In the genomic region with DNA sequence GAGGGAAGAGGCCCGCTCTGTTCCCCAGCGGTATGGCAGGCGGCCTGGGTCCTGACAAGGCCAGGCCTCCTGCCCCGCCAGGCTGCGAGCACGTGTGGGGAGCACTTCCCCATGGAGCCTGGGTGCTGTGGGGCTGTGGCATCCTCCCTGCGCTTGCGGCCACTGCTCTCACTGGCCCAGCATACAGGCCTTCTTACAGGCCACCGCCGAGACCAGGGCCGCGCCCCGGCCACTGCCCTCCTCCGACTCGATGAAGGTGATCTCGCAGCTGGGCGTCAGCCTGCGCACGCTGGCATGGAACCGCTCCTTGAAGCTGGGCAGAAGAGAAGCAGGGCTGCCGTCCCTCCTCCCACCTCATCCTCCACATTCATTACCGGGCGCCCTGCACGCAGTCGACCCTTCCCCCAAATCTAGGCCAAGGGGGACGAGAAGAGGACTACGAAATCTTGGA, we compare ENCODE assay signal across 11 cellular contexts. TPM values are rescaled to one million over a fixed set of nuclear protein-coding genes. Genes with fewer than 3 reads are reported as not detected.
A peak's percentile ranks its signal among the peaks of the same experiment; 100 is the strongest.
DNase-seq lines count a peak whose midpoint lies in the region; ATAC-seq and TF ChIP-seq lines count a peak whose summit lies in the region.
"Had no signal": no experiment of that assay in that cellular context is flagged by ENCODE, and none has a peak within 500 bp of the region (broad histone marks: within the 10 kb centered on the region; RNA-seq: fewer than 3 reads in every experiment).

No MANE protein-coding gene starts in this region.

- no peaks in the 10 kb centered on the region for H3K9me3 Mint-ChIP-seq in natural killer cell
- H3K9me3 Mint-ChIP-seq: neural crest cell had no signal

- no peaks in the 10 kb centered on the region for H3K36me3 Mint-ChIP-seq in natural killer cell

- H3K27me3 Mint-ChIP-seq in natural killer cell (ENCODE audit: low read depth in 2 of 2): peaks cover 0 to 6% of the 10 kb centered on the region in 2 donors

- H3K4me1 Mint-ChIP-seq in natural killer cell: peaks cover 0 to 6% of the 10 kb centered on the region in 2 donors

- peak overlapping the region; percentile 65 for H3K4me3 Mint-ChIP-seq in natural killer cell

- no peak overlapping the region for H3K27ac Mint-ChIP-seq in natural killer cell

- TF ChIP-seq CTCF in right atrium auricular region (IDR thresholded peaks at IDR 0.05): no peak
- no peak for TF ChIP-seq CTCF in dorsolateral prefrontal cortex (IDR thresholded peaks at IDR 0.05 in 54 of 56, conservative IDR thresholded peaks at IDR 0.05 in 2 of 56; ENCODE audit: low read depth in 1 of 56, partially characterized antibody in 56 of 56)
- TF ChIP-seq CTCF in natural killer cell (IDR thresholded peaks at IDR 0.05): no peak

- intact Hi-C loops in left cardiac atrium (cut with DNase I): loop anchor here in 1 of 2 donors (5.0 to 10.0 kb wide), 2 partner anchors 50 to 68 kb away; no protein-coding TSS in a partner anchor
- intact Hi-C loops in dorsolateral prefrontal cortex (cut with DNase I): no loop called here
- intact Hi-C loops in natural killer cell (cut with micrococcal nuclease): no loop called here

- H3K27me3 ChIP-seq in right atrium auricular region (no peaks in the 10 kb centered on the region), dorsolateral prefrontal cortex (peaks cover 0 to 5% (median 0%) of the 10 kb centered on the region in 45 donors)

- ATAC-seq in left cardiac atrium (no peak), natural killer cell (no peak), GM21619 (IDR thresholded peaks at IDR 0.05; ENCODE audit: unreplicated experiment) (no peak)

- no peaks in the 10 kb centered on the region for H3K9me3 ChIP-seq in right atrium auricular region

- peaks cover 0 to 37% of the 10 kb centered on the region in 2 donors for H3K4me1 ChIP-seq in right atrium auricular region

- H3K4me3 ChIP-seq in right atrium auricular region: peak overlapping the region; percentile 53 to 59
- H3K4me3 ChIP-seq in dorsolateral prefrontal cortex: peak overlapping the region; percentile 35 to 80 (median 65)

- peaks cover 9% of the 10 kb centered on the region for H3K36me3 ChIP-seq in right atrium auricular region

- DNase-seq in right atrium auricular region (ENCODE audit: low spot score): no peak
- no peak for DNase-seq in left cardiac atrium
- peak in 3 of 10 donors; percentile 23 to 44 (median 26) for DNase-seq in dorsolateral prefrontal cortex
- no peak for DNase-seq in natural killer cell
- DNase-seq in NCI-H345 treated with DMSO at 0.1 percent for 48 hours (lab: John Stamatoyannopoulos, UW; ENCODE audit: unreplicated experiment): no peak
- DNase-seq in middle frontal gyrus (ENCODE audit: extremely low spot score, low spot score): no peak
- DNase-seq in KG1 (lab: John Stamatoyannopoulos, UW): no peak
- DNase-seq: NCI-H1436 had no signal

- H3K27ac ChIP-seq in right atrium auricular region (peak overlapping the region; percentile 84 to 92), dorsolateral prefrontal cortex (peak overlapping the region in 10 of 59 donors; percentile 1 to 79 (median 39))

RNA-seq across cellular contexts. Expression of gene MYL7, which starts 3.9 kb away (rescaled TPM):
- total RNA-seq in right atrium auricular region (over 10,000 TPM; 17,339 to 49,235 TPM), left cardiac atrium (over 10,000 TPM; 20,486 to 20,690 TPM), dorsolateral prefrontal cortex (1 to 10 TPM in 59 of 120 experiments, under 1 TPM in 5, not detected in 56; 0.82 to 5.6 (median 1.9) TPM), natural killer cell (not detected)
- total RNA-seq: neural crest cell; T-helper 2 cell treated with Interferon-gamma antibody and Interleukin-4, amounts not matched to agents 100 ng/mL and 5 ng/mL, for 36 hours had no signal

RNA-seq across cellular contexts. Expression of gene POLD2, which starts 21.6 kb away (rescaled TPM):
- total RNA-seq in right atrium auricular region: 10 to 100 TPM; 71.4 to 76.5 TPM
- total RNA-seq in left cardiac atrium: 10 to 100 TPM; 95.8 to 98.9 TPM
- 10 to 100 TPM; 33.8 to 83.9 (median 57.8) TPM for total RNA-seq in dorsolateral prefrontal cortex
- 10 to 100 TPM; 30.1 to 38.3 (median 38.1) TPM for total RNA-seq in natural killer cell

RNA-seq across cellular contexts. Expression of gene AEBP1, which starts 40.8 kb away (rescaled TPM):
- total RNA-seq in right atrium auricular region: 100 to 1,000 TPM in 1 of 2 donors, 10 to 100 TPM in 1; 84.4 to 193 TPM
- total RNA-seq in left cardiac atrium: 100 to 1,000 TPM in 1 of 2 donors, 10 to 100 TPM in 1; 65.0 to 117 TPM
- 100 to 1,000 TPM in 5 of 120 experiments, 10 to 100 TPM in 114, 1 to 10 TPM in 1; 9.1 to 175 (median 43.5) TPM for total RNA-seq in dorsolateral prefrontal cortex
- 1 to 10 TPM; 3.3 to 9.0 (median 6.4) TPM for total RNA-seq in natural killer cell

RNA-seq across cellular contexts. Expression of gene GCK, which starts 44.2 kb away (rescaled TPM):
- total RNA-seq in right atrium auricular region: 10 to 100 TPM; 11.1 to 21.0 TPM
- 1 to 10 TPM; 3.1 to 5.6 TPM for total RNA-seq in left cardiac atrium
- 1 to 10 TPM; 1.4 to 8.9 (median 4.0) TPM for total RNA-seq in dorsolateral prefrontal cortex
- total RNA-seq in natural killer cell: not detected

RNA-seq across cellular contexts. Expression of gene YKT6, which starts 55.8 kb away (rescaled TPM):
- total RNA-seq in right atrium auricular region: 10 to 100 TPM; 43.9 to 44.9 TPM
- total RNA-seq in left cardiac atrium: 10 to 100 TPM; 51.5 to 62.1 TPM
- total RNA-seq in dorsolateral prefrontal cortex: 10 to 100 TPM; 51.6 to 96.6 (median 65.9) TPM
- total RNA-seq in natural killer cell: 100 to 1,000 TPM in 1 of 3 donors, 10 to 100 TPM in 2; 72.4 to 107 (median 87.1) TPM

Comparison
In these comparisons a context has a peak if more than half of its experiments do, and no peak if none do; other contexts are left out.
1. RNA of gene MYL7, which starts 3.9 kb away (total RNA-seq): 17,339 to 49,235 TPM in right atrium auricular region and 20,486 to 20,690 TPM in left cardiac atrium; 0.82 to 5.6 TPM in dorsolateral prefrontal cortex and not detected in natural killer cell; every median in the first group is over 1,000 times any median in the second.